Comparison of ENCODE assay signal across 10 cellular contexts in the genomic region with DNA sequence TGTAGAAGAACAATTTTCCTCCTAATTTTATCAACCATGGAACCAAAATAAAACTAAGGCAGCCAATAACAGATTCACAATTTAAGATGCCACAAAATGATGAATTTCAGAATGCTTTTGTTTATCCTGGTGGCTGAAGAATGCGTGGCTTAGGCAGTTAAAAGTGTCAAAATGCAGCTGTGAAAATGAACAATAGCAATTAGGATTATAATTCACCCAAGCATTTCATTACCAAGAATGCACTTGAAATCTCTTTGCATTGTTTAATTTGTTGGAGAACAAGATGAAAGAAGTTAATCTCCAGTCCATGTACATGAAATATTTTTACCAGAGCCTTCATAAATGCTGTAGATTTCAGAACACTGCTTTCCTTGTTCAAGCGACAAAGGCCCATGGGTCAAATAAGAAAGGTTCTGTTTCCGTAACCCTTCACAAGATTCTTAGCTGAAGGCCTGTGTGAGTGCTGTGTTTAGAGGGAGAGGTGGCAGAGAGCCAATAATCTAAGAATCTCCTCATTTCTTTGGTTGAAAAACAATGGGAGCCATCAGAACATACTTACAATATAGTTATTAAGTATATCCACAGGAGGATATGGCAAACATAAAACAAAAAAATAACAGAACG. TPM values are rescaled to one million over a fixed set of nuclear protein-coding genes. Genes with fewer than 3 reads are reported as not detected.
DNase-seq lines count a peak whose midpoint lies in the region; TF ChIP-seq lines count a peak whose summit lies in the region.
"Had no signal": no experiment of that assay in that cellular context is flagged by ENCODE, and none has a peak within 500 bp of the region (broad histone marks: within the 10 kb centered on the region; RNA-seq: fewer than 3 reads in every experiment).

No MANE protein-coding gene starts in this region.

- dilution Hi-C loops in mammary epithelial cell (cut with HindIII; ENCODE audit: low sequenced_read_pairs) = no loop called here

- H3K27ac Mint-ChIP-seq in MCF 10A (ENCODE audit: low read depth, unreplicated experiment) (peak overlapping the region; percentile 61), nephron (peak overlapping the region; percentile 82 to 91 (median 87))
- H3K27ac Mint-ChIP-seq: T-helper 1 cell treated with Interleukin-12 subunit alpha and Interleukin-12 subunit beta and Interleukin-4 antibody, amounts not matched to agents 30 μg/mL and 1 μg/mL, for 36 hours had no signal

- no peaks in the 10 kb centered on the region for H3K9me3 ChIP-seq in mammary epithelial cell (replicated peaks; ENCODE audit: insufficient read depth, low read length)
- no peaks in the 10 kb centered on the region for H3K9me3 ChIP-seq in breast epithelium
- no peaks in the 10 kb centered on the region for H3K9me3 ChIP-seq in uterus

- no peak overlapping the region for H2AFZ ChIP-seq in mammary epithelial cell (ENCODE audit: low read depth, low read length)

- no peak overlapping the region for H3K4me3 ChIP-seq in mammary epithelial cell (replicated peaks in 1 of 3; ENCODE audit: insufficient read depth in 1 of 3, low read depth in 2 of 3, low read length in 3 of 3)
- H3K4me3 ChIP-seq in breast epithelium = no peak overlapping the region
- no peak overlapping the region for H3K4me3 ChIP-seq in uterus

- POLR2A ChIA-PET in MCF 10A (lab: Yijun Ruan, JAX) = interaction anchor here (0.7 to 1.8 kb wide), 7 partner anchors 10 to 789 kb away, joined by 3 to 7 read pairs (median 3); a partner anchor contains a TSS

- peaks cover 74% of the 10 kb centered on the region for H3K79me2 ChIP-seq in mammary epithelial cell (ENCODE audit: insufficient read depth, low read length)

- H3K36me3 Mint-ChIP-seq in MCF 10A (ENCODE audit: insufficient read depth, unreplicated experiment) = peaks cover 33% of the 10 kb centered on the region
- H3K36me3 Mint-ChIP-seq in nephron (ENCODE audit: low read depth) = peaks cover 11% of the 10 kb centered on the region

- intact Hi-C loops in MCF 10A (cut with micrococcal nuclease) (loop anchor here (1.0 to 10.0 kb wide), 6 partner anchors 37 to 1285 kb away; no protein-coding TSS in a partner anchor), mammary epithelial cell (cut with micrococcal nuclease) (loop anchor here (2.0 to 5.0 kb wide), 2 partner anchors 57 to 1313 kb away; no protein-coding TSS in a partner anchor), breast epithelium (cut with DNase I; ENCODE audit: low total_unique reads) (no loop called here), uterus (cut with DNase I; ENCODE audit: low total_unique reads) (loop anchor here (10.0 kb wide), 1 partner anchor 175 kb away; no protein-coding TSS in a partner anchor)

- H3K4me1 ChIP-seq in mammary epithelial cell (ENCODE audit: insufficient read depth, low read length) = no peaks in the 10 kb centered on the region
- H3K4me1 ChIP-seq in breast epithelium = peaks cover 0 to 16% of the 10 kb centered on the region in 2 donors
- peaks cover 0 to 5% of the 10 kb centered on the region in 2 donors for H3K4me1 ChIP-seq in uterus

- TF ChIP-seq CTCF in MCF 10A (IDR thresholded peaks at IDR 0.05; ENCODE audit: unreplicated experiment) = no peak
- TF ChIP-seq CTCF in mammary epithelial cell (conservative IDR thresholded peaks at IDR 0.05 in 1 of 2, IDR thresholded peaks at IDR 0.05 in 1 of 2; ENCODE audit: extremely low read depth in 1 of 2, insufficient read depth in 1 of 2, low read depth in 1 of 2, low read length in 2 of 2) = no peak
- TF ChIP-seq CTCF in breast epithelium (IDR thresholded peaks at IDR 0.05) = no peak
- TF ChIP-seq CTCF in nephron (IDR thresholded peaks at IDR 0.05; ENCODE audit: unreplicated experiment in 3 of 3) = no peak
- TF ChIP-seq CTCF in uterus (IDR thresholded peaks at IDR 0.05) = no peak

- H3K4me1 Mint-ChIP-seq in MCF 10A (ENCODE audit: insufficient read depth, unreplicated experiment) = peaks cover 21% of the 10 kb centered on the region
- peaks cover 33% of the 10 kb centered on the region for H3K4me1 Mint-ChIP-seq in nephron

- H3K27me3 ChIP-seq in mammary epithelial cell (ENCODE audit: insufficient read depth, low read length) (no peaks in the 10 kb centered on the region), breast epithelium (no peaks in the 10 kb centered on the region), uterus (no peaks in the 10 kb centered on the region)

- TF ChIP-seq POLR2A in breast epithelium (IDR thresholded peaks at IDR 0.05) = no peak
- no peak for TF ChIP-seq POLR2A in uterus (IDR thresholded peaks at IDR 0.05)

- no peak overlapping the region for H3K4me2 ChIP-seq in mammary epithelial cell (ENCODE audit: insufficient read depth, low read depth, low read length)

- H3K9me3 Mint-ChIP-seq in MCF 10A (ENCODE audit: unreplicated experiment) (no peaks in the 10 kb centered on the region), nephron (no peaks in the 10 kb centered on the region)
- H3K9me3 Mint-ChIP-seq: T-helper 1 cell treated with Interleukin-12 subunit alpha and Interleukin-12 subunit beta and Interleukin-4 antibody, amounts not matched to agents 30 μg/mL and 1 μg/mL, for 36 hours had no signal

- H3K27ac ChIP-seq in mammary epithelial cell (ENCODE audit: insufficient read depth, low read depth, low read length) (no peak overlapping the region), breast epithelium (peak overlapping the region; percentile 21 to 70), uterus (peak overlapping the region; percentile 47 to 76)

- H3K4me3 Mint-ChIP-seq in MCF 10A (ENCODE audit: unreplicated experiment) (no peak overlapping the region), nephron (peak overlapping the region in 1 of 3 experiments; percentile 0)
- H3K4me3 Mint-ChIP-seq: T-helper 1 cell treated with Interleukin-12 subunit alpha and Interleukin-12 subunit beta and Interleukin-4 antibody, amounts not matched to agents 30 μg/mL and 1 μg/mL, for 36 hours had no signal

- DNase-seq in MCF 10A (ENCODE audit: unreplicated experiment) (no peak), mammary epithelial cell (no peak), breast epithelium (ENCODE audit: low spot score in 2 of 2) (no peak), uterus (no peak), OCI-M2 (lab: John Stamatoyannopoulos, UW; ENCODE audit: unreplicated experiment) (no peak), cerebellar nuclear complex (lab: John Stamatoyannopoulos, UW) (no peak)
- no peak for DNase-seq in activated CD4-positive, alpha-beta T cell treated with anti-CD3 and anti-CD28 coated beads, Interleukin-2, amount 50 U/mL, for 4 hours
- DNase-seq: DND-41 had no signal

- BruUV-seq in MCF 10A (replicated peaks; lab: Mats Ljungman, UMichigan) (no TSS peak), mammary epithelial cell (replicated peaks; lab: Mats Ljungman, UMichigan) (no TSS peak)

- H3K9ac ChIP-seq in mammary epithelial cell (ENCODE audit: insufficient read depth, low read length) = no peak overlapping the region

- peaks cover 3% of the 10 kb centered on the region for H4K20me1 ChIP-seq in mammary epithelial cell (ENCODE audit: insufficient read depth, low read length)

- in situ Hi-C loops in mammary epithelial cell (cut with MboI; ENCODE audit: low sequenced_read_pairs in 2 of 2) = loop anchor here in 1 of 2 donors (25.0 kb wide), 1 partner anchor 93 kb away; no protein-coding TSS in a partner anchor

- CTCF ChIA-PET in MCF 10A (lab: Yijun Ruan, JAX) (interaction anchor here (0.6 to 4.4 kb wide), 35 partner anchors 10 to 1313 kb away, joined by 3 to 101 read pairs (median 4); a partner anchor contains a TSS), mammary epithelial cell (lab: Charles Lee; ENCODE audit: low non-redundant PET) (interaction anchor here (0.7 kb wide), 1 partner anchor 374 kb away, joined by 4 read pairs; no protein-coding TSS in a partner anchor)

- H3K36me3 ChIP-seq in mammary epithelial cell (ENCODE audit: insufficient read depth, low read length) (peaks cover 8% of the 10 kb centered on the region), breast epithelium (no peaks in the 10 kb centered on the region), uterus (no peaks in the 10 kb centered on the region)

- H3K27me3 Mint-ChIP-seq in MCF 10A (ENCODE audit: insufficient read depth, unreplicated experiment) = no peaks in the 10 kb centered on the region
- H3K27me3 Mint-ChIP-seq in nephron (ENCODE audit: low read depth) = no peaks in the 10 kb centered on the region

- 81% methylated on average over 4 of the region's 4 CpGs for WGBS in mammary epithelial cell (ENCODE audit: low coverage, missing lambda C conversion rate)

RNA-seq across cellular contexts. Expression of a gene that starts 39.3 kb away (rescaled TPM):
- total RNA-seq in MCF 10A (2022) (170 and 176 TPM in 2 replicates), mammary epithelial cell (100 to 1,000 TPM in 1 of 2 donors, 10 to 100 TPM in 1; 77.2 to 127 TPM), breast epithelium (100 to 1,000 TPM in 1 of 3 donors, 10 to 100 TPM in 2; 86.5 to 157 (median 89.5) TPM), uterus (10 to 100 TPM; 36.6 to 96.0 (median 55.3) TPM)
- 97.7 TPM for polyA plus RNA-seq in mammary epithelial cell
- 188 TPM for polyA minus RNA-seq in mammary epithelial cell
